ENCODE assay signal across 16 cellular contexts in genomic region chr5:140869555-140869886, GRCh38. TPM values are rescaled to one million over a fixed set of nuclear protein-coding genes. Genes with fewer than 3 reads are reported as not detected.
DNase-seq lines count a peak whose midpoint lies in the region; ATAC-seq and TF ChIP-seq lines count a peak whose summit lies in the region.
"Had no signal": no experiment of that assay in that cellular context is flagged by ENCODE, and none has a peak within 500 bp of the region (broad histone marks: within the 10 kb centered on the region; RNA-seq: fewer than 3 reads in every experiment).

No MANE protein-coding gene starts in this region.

- no peaks in the 10 kb centered on the region for H3K27me3 ChIP-seq in H7 (ENCODE audit: control insufficient read depth, insufficient read depth, low read length)
- no peaks in the 10 kb centered on the region for H3K27me3 ChIP-seq in osteoblast (ENCODE audit: insufficient read depth, low read length)
- peaks cover 63% of the 10 kb centered on the region for H3K27me3 ChIP-seq in gastroesophageal sphincter
- H3K27me3 ChIP-seq: Peyer's patch had no signal

- H3K27ac ChIP-seq in osteoblast (ENCODE audit: low read depth, low read length) (no peak overlapping the region), gastroesophageal sphincter (no peak overlapping the region)
- H3K27ac ChIP-seq: Peyer's patch, tibial artery had no signal

- H3K9me3 ChIP-seq in osteoblast (ENCODE audit: low read depth, low read length) (no peaks in the 10 kb centered on the region), gastroesophageal sphincter (peaks cover 0 to 48% (median 0%) of the 10 kb centered on the region in 3 donors)

- no peak overlapping the region for H2AFZ ChIP-seq in osteoblast (ENCODE audit: low read length)

- no peak for ATAC-seq in gastroesophageal sphincter
- ATAC-seq: T-helper 17 cell had no signal

- WGBS in gastroesophageal sphincter (ENCODE audit: low coverage in 1 of 2), 2 donors: 56% methylated on average over 5 of the region's 5 CpGs; no CpG with 5 or more reads in 1 of the 2 donors

- DNase-seq in H7 (no peak), NCI-H2107 (lab: John Stamatoyannopoulos, UW) (peak; percentile 12), epithelial cell of proximal tubule (ENCODE audit: low read depth) (no peak), osteoblast (ENCODE audit: insufficient read length, low spot score, missing footprints) (no peak), NCI-H2196 (lab: John Stamatoyannopoulos, UW; ENCODE audit: unreplicated experiment) (no peak), NK-92 (lab: John Stamatoyannopoulos, UW; ENCODE audit: unreplicated experiment) (no peak)
- DNase-seq: activated CD8-positive, alpha-beta memory T cell treated with anti-CD3 and anti-CD28 coated beads for 24 hours; activated naive CD4-positive, alpha-beta T cell treated with Interleukin-2 at 50 U/mL for 16 hours; NCI-H187; Peyer's patch; stimulated activated CD4-positive, alpha-beta T cell treated with anti-CD3 and anti-CD28 coated beads, Interleukin-12 subunit alpha, Interleukin-12 subunit beta, amount 100 ng/mL, for 4 hours; T-helper 17 cell; tibial artery had no signal

- no peak for TF ChIP-seq EP300 in gastroesophageal sphincter (IDR thresholded peaks at IDR 0.05)

- H3K79me2 ChIP-seq in osteoblast (ENCODE audit: insufficient read depth, low read length): no peaks in the 10 kb centered on the region

- no peak overlapping the region for H3K4me2 ChIP-seq in osteoblast (ENCODE audit: insufficient read depth, low read length)

- TF ChIP-seq POLR2A in gastroesophageal sphincter (IDR thresholded peaks at IDR 0.05): no peak

- TF ChIP-seq CTCF in epithelial cell of proximal tubule (conservative IDR thresholded peaks at IDR 0.05; ENCODE audit: low read depth, low read length) (peak; percentile 41), osteoblast (IDR thresholded peaks at IDR 0.05; ENCODE audit: extremely low read depth, low read depth, low read length) (peak; percentile 19), gastroesophageal sphincter (IDR thresholded peaks at IDR 0.05) (peak in 1 of 4 experiments; percentile 43)

- H3K4me1 ChIP-seq in osteoblast (ENCODE audit: insufficient read depth, low read length) (no peaks in the 10 kb centered on the region), gastroesophageal sphincter (no peaks in the 10 kb centered on the region)
- H3K4me1 ChIP-seq: Peyer's patch, tibial artery had no signal

- H3K4me3 ChIP-seq in H7 (ENCODE audit: insufficient read depth, low read depth, low read length): peak overlapping the region; percentile 47
- H3K4me3 ChIP-seq in epithelial cell of proximal tubule (ENCODE audit: low read depth, low read length): peak overlapping the region; percentile 45
- H3K4me3 ChIP-seq in osteoblast (ENCODE audit: insufficient read depth, low read length): no peak overlapping the region
- H3K4me3 ChIP-seq in gastroesophageal sphincter: no peak overlapping the region
- H3K4me3 ChIP-seq: Peyer's patch, tibial artery had no signal

- H3K36me3 ChIP-seq in H7 (replicated peaks; ENCODE audit: control insufficient read depth, insufficient read depth, low read length) (no peaks in the 10 kb centered on the region), osteoblast (ENCODE audit: insufficient read depth, low read length) (no peaks in the 10 kb centered on the region), gastroesophageal sphincter (no peaks in the 10 kb centered on the region)
- H3K36me3 ChIP-seq: Peyer's patch had no signal

- H4K20me1 ChIP-seq in osteoblast (ENCODE audit: insufficient read depth, low read length): no peaks in the 10 kb centered on the region

RNA-seq across cellular contexts. Expression of gene PCDHA11, which starts 0.8 kb away (rescaled TPM):
- 10.0 and 10.2 TPM in 2 replicates for total RNA-seq in H7 (2014; rRNA removed; shearing (Covaris generic))
- total RNA-seq in epithelial cell of proximal tubule: not detected in 2 replicates
- total RNA-seq in osteoblast: 0.29 and 0.36 TPM in 2 replicates
- total RNA-seq in gastroesophageal sphincter: 1 to 10 TPM in 1 of 4 donors, under 1 TPM in 3; 0.13 to 1.9 (median 0.89) TPM
- total RNA-seq: HT-29, T-helper 17 cell had no signal

RNA-seq across cellular contexts. Expression of gene PCDHA12, which starts 5.6 kb away (rescaled TPM):
- total RNA-seq in H7 (2014; rRNA removed; shearing (Covaris generic)): 1.9 and 2.3 TPM in 2 replicates
- not detected in 2 replicates for total RNA-seq in epithelial cell of proximal tubule
- total RNA-seq in osteoblast: under 0.01 and 0.36 TPM in 2 replicates
- total RNA-seq in gastroesophageal sphincter: 1 to 10 TPM in 3 of 4 donors, under 1 TPM in 1; 0.54 to 4.7 (median 1.5) TPM
- total RNA-seq: HT-29, T-helper 17 cell had no signal

RNA-seq across cellular contexts. Expression of gene PCDHA13, which starts 12.4 kb away (rescaled TPM):
- 1.6 and 2.5 TPM in 2 replicates for total RNA-seq in H7 (2014; rRNA removed; shearing (Covaris generic))
- total RNA-seq in epithelial cell of proximal tubule: not detected in 2 replicates
- under 0.01 TPM in 2 replicates for total RNA-seq in osteoblast
- total RNA-seq in gastroesophageal sphincter: 1 to 10 TPM in 2 of 4 donors, under 1 TPM in 2; 0.22 to 2.5 (median 0.79) TPM
- total RNA-seq: HT-29, kidney epithelial cell, T-helper 17 cell had no signal

RNA-seq across cellular contexts. Expression of gene PCDHA10, which starts 13.8 kb away (rescaled TPM):
- 0.11 and 0.28 TPM in 2 replicates for total RNA-seq in H7 (2014; rRNA removed; shearing (Covaris generic))
- under 0.01 and 0.06 TPM in 2 replicates for total RNA-seq in epithelial cell of proximal tubule
- 0.36 and 0.59 TPM in 2 replicates for total RNA-seq in osteoblast
- total RNA-seq in gastroesophageal sphincter: 1 to 10 TPM in 3 of 4 donors, under 1 TPM in 1; 0.94 to 2.5 (median 1.4) TPM
- total RNA-seq: T-helper 17 cell had no signal

RNA-seq across cellular contexts. Expression of gene PCDHA9, which starts 21.3 kb away (rescaled TPM):
- total RNA-seq in H7 (2014; rRNA removed; shearing (Covaris generic)): 0.03 TPM in 1 of 2 replicates, not detected in the other
- total RNA-seq in epithelial cell of proximal tubule (not detected in 2 replicates), osteoblast (0.29 and 0.36 TPM in 2 replicates), gastroesophageal sphincter (under 1 TPM in 3 of 4 donors, not detected in 1; 0.13 to 0.47 (median 0.23) TPM)
- total RNA-seq: HT-29, T-helper 17 cell had no signal

Comparison
In these comparisons a context has a peak if more than half of its experiments do, and no peak if none do; other contexts are left out.
1. H3K4me3 ChIP-seq: peak in H7 (single experiment) and epithelial cell of proximal tubule (single experiment); none in osteoblast (single experiment) and gastroesophageal sphincter (0 of 2).